8 cellular contexts compared by ENCODE assay signal in the genomic region with DNA sequence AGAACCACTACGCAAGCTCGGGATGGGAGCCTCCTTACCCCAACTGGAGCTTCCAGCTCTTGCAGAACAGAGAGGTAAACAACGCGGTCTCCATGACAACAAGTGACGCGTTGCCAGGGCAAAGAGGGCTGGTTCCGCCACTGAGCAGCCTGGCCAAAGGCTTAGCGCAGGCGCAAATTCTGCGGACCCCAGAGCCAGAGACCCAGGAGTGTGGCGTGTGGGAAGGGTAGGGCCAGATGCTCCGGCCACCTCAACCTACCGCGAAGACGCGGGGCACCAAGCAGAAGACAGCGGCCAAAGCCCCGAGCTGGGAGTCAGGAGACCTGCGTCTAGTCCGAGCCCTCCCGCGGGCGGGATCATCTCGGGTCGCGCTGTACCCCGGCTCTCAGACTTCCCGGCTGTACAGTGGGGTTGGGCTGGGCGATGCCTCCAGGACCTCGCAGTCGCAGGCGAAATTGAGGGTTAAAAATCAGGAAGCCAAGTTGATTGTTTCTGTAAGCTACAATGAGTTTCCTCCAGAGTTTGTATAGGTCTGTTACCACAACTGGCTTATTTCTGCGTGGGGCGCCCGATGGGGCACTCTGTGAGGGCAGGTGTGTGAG. TPM values are rescaled to one million over a fixed set of nuclear protein-coding genes. Genes with fewer than 3 reads are reported as not detected.
A peak's percentile ranks its signal among the peaks of the same experiment; 100 is the strongest.
DNase-seq lines count a peak whose midpoint lies in the region; ATAC-seq lines count a peak whose summit lies in the region.

TSS of gene TEKT1 (minus strand) at position 68 of the 602 bp plus-strand sequence. CDS start 1,353 bp downstream, outside the sequence.

- CTCF ChIA-PET in activated naive CD4-positive, alpha-beta T cell treated with anti-CD3 and anti-CD28 coated beads for 36 hours (lab: Charles Lee), result interaction anchor here (1.0 to 2.0 kb wide), 2 partner anchors 11 to 80 kb away, joined by 3 to 8 read pairs; no protein-coding TSS in a partner anchor

- H3K27me3 Mint-ChIP-seq in activated naive CD4-positive, alpha-beta T cell treated with anti-CD3 and anti-CD28 coated beads for 36 hours (ENCODE audit: low read depth), result peaks cover 36% of the 10 kb centered on the region
- H3K27me3 Mint-ChIP-seq in stimulated activated naive CD8-positive, alpha-beta T cell treated with anti-CD3 and anti-CD28 coated beads, Interleukin-15, amount 100 ng/mL, for 72 hours, result peaks cover 58% of the 10 kb centered on the region

- H3K4me1 Mint-ChIP-seq in activated naive CD4-positive, alpha-beta T cell treated with anti-CD3 and anti-CD28 coated beads for 36 hours (ENCODE audit: low read depth), result peaks cover 11% of the 10 kb centered on the region
- H3K4me1 Mint-ChIP-seq in stimulated activated naive CD8-positive, alpha-beta T cell treated with anti-CD3 and anti-CD28 coated beads, Interleukin-15, amount 100 ng/mL, for 72 hours, result peaks cover 15% of the 10 kb centered on the region

- no peaks in the 10 kb centered on the region for H3K9me3 ChIP-seq in neuron (ENCODE audit: low read length)

- H3K36me3 Mint-ChIP-seq in activated naive CD4-positive, alpha-beta T cell treated with anti-CD3 and anti-CD28 coated beads for 36 hours (ENCODE audit: low read depth), result no peaks in the 10 kb centered on the region

- no peaks in the 10 kb centered on the region for H3K9me3 Mint-ChIP-seq in activated naive CD4-positive, alpha-beta T cell treated with anti-CD3 and anti-CD28 coated beads for 36 hours
- no peaks in the 10 kb centered on the region for H3K9me3 Mint-ChIP-seq in stimulated activated naive CD8-positive, alpha-beta T cell treated with anti-CD3 and anti-CD28 coated beads, Interleukin-15, amount 100 ng/mL, for 72 hours

- H3K4me3 Mint-ChIP-seq in activated naive CD4-positive, alpha-beta T cell treated with anti-CD3 and anti-CD28 coated beads for 36 hours, result peak within 1 kb of the TSS; percentile 67
- peak within 1 kb of the TSS; percentile 86 for H3K4me3 Mint-ChIP-seq in stimulated activated naive CD8-positive, alpha-beta T cell treated with anti-CD3 and anti-CD28 coated beads, Interleukin-15, amount 100 ng/mL, for 72 hours

- H2AFZ ChIP-seq in neuron (ENCODE audit: low read depth, low read length), result peak within 1 kb of the TSS; percentile 91

- H3K36me3 ChIP-seq in neuron (ENCODE audit: insufficient read depth, low read length), result no peaks in the 10 kb centered on the region

- H3K27ac Mint-ChIP-seq in activated naive CD4-positive, alpha-beta T cell treated with anti-CD3 and anti-CD28 coated beads for 36 hours, result no peak within 1 kb of the TSS
- peak within 1 kb of the TSS; percentile 22 to 74 for H3K27ac Mint-ChIP-seq in stimulated activated naive CD8-positive, alpha-beta T cell treated with anti-CD3 and anti-CD28 coated beads, Interleukin-15, amount 100 ng/mL, for 72 hours

- ATAC-seq in stimulated activated naive CD8-positive, alpha-beta T cell treated with anti-CD3 and anti-CD28 coated beads, Interleukin-15, amount 100 ng/mL, for 72 hours, result peak; percentile 93
- no peak for ATAC-seq in HG02840 (IDR thresholded peaks at IDR 0.05; ENCODE audit: low FRiP score, unreplicated experiment)

- H3K27me3 ChIP-seq in neuron (ENCODE audit: insufficient read depth, low read length), result no peaks in the 10 kb centered on the region

- peaks cover 8% of the 10 kb centered on the region for H3K4me1 ChIP-seq in neuron (ENCODE audit: insufficient read depth, low read length)

- peak; percentile 41 for DNase-seq in GM19238 (ENCODE audit: insufficient read length, low spot score)
- peak; percentile 24 for DNase-seq in NOMO-1 treated with dmso at 0.1 percent for 144 hours (lab: John Stamatoyannopoulos, UW; ENCODE audit: unreplicated experiment)
- peak; percentile 73 for DNase-seq in activated naive CD4-positive, alpha-beta T cell treated with anti-CD3 and anti-CD28 coated beads for 36 hours
- peak; percentile 52 for DNase-seq in globus pallidus (ENCODE audit: low spot score)
- peak; percentile 52 to 66 for DNase-seq in stimulated activated naive CD8-positive, alpha-beta T cell treated with anti-CD3 and anti-CD28 coated beads, Interleukin-15, amount 100 ng/mL, for 72 hours
- DNase-seq in epidermal melanocyte (ENCODE audit: insufficient read length, low spot score), result no peak

- peak within 1 kb of the TSS; percentile 47 for H3K4me3 ChIP-seq in neuron (ENCODE audit: low read length)

- intact Hi-C loops in activated naive CD4-positive, alpha-beta T cell treated with anti-CD3 and anti-CD28 coated beads for 36 hours (cut with micrococcal nuclease), result no loop called here

RNA-seq across cellular contexts. Expression of gene TEKT1, which starts in this region (rescaled TPM):
- not detected for total RNA-seq in activated naive CD4-positive, alpha-beta T cell treated with anti-CD3 and anti-CD28 coated beads for 36 hours

Comparison
In these comparisons a context has a peak if more than half of its experiments do, and no peak if none do; other contexts are left out.
1. Peak in DNase-seq in activated naive CD4-positive, alpha-beta T cell treated with anti-CD3 and anti-CD28 coated beads for 36 hours; RNA of the gene not detected or under 1 TPM.